27 cellular contexts compared by ENCODE assay signal in the genomic region with DNA sequence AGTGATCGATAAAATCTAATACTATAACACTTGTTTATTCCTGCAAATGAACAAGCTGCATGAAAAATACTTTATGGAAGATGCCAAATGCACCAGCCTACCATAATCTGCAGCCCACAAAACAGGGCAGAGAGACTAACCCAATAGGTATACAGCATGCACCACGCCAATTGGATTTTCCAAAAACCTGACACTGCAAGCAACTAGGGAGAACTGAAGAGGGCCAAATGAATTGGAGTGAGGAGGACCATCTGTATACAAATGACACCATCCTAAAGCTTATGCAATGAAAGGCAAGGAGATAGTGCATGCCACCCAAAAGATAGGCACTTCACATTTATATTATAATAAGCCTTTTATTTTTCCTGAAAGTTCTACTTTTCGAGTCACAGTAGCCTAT.
"Had no signal": no experiment of that assay in that cellular context is flagged by ENCODE, and none has a peak within 500 bp of the region (broad histone marks: within the 10 kb centered on the region; RNA-seq: fewer than 3 reads in every experiment).

No MANE protein-coding gene starts in this region.

- H3K36me3 Mint-ChIP-seq: stimulated activated effector memory CD8-positive, alpha-beta T cell treated with anti-CD3 and anti-CD28 coated beads, Interleukin-12 subunit alpha, Interleukin-12 subunit beta, amount 100 ng/mL, for 72 hours; stimulated activated memory B cell treated with anti-CD40 and anti-IgM and Interleukin-4, amounts not matched to agents 10 μg/mL and 1 μg/mL and 100 μg/mL, for 72 hours; stimulated activated naive B cell treated with anti-CD40 and anti-IgM and Interleukin-4, amounts not matched to agents 10 μg/mL and 1 μg/mL and 100 μg/mL, for 72 hours; type B pancreatic cell had no signal

- H3K4me1 ChIP-seq: stomach, testis, thyroid gland, tibial artery, tibial nerve, upper lobe of left lung, upper lobe of right lung, uterus, vagina had no signal

- H3K4me3 Mint-ChIP-seq: stimulated activated effector memory CD8-positive, alpha-beta T cell treated with anti-CD3 and anti-CD28 coated beads, Interleukin-12 subunit alpha, Interleukin-12 subunit beta, amount 100 ng/mL, for 72 hours; stimulated activated memory B cell treated with anti-CD40 and anti-IgM and Interleukin-4, amounts not matched to agents 10 μg/mL and 1 μg/mL and 100 μg/mL, for 72 hours; stimulated activated naive B cell treated with anti-CD40 and anti-IgM and Interleukin-4, amounts not matched to agents 10 μg/mL and 1 μg/mL and 100 μg/mL, for 72 hours; stimulated activated naive CD8-positive, alpha-beta T cell treated with anti-CD3 and anti-CD28 coated beads, Interleukin-15, amount 100 ng/mL, for 72 hours; stimulated activated naive CD8-positive, alpha-beta T cell treated with anti-CD3 and anti-CD28 coated beads, Interleukin-15, Interleukin-2, amounts not matched to agents 100 ng/mL and 50 ng/mL, for 24 hours; type B pancreatic cell had no signal

- H3K27me3 ChIP-seq: suprapubic skin, testis, thyroid gland, tibial artery, tibial nerve, transverse colon, upper lobe of left lung, upper lobe of right lung, uterus, vagina had no signal

- ATAC-seq: stimulated activated effector memory CD8-positive, alpha-beta T cell treated with anti-CD3 and anti-CD28 coated beads, Interleukin-12 subunit alpha, Interleukin-12 subunit beta, amount 100 ng/mL, for 72 hours; stimulated activated memory B cell treated with anti-CD40 and anti-IgM and Interleukin-4, amounts not matched to agents 10 μg/mL and 1 μg/mL and 100 μg/mL, for 72 hours; stimulated activated naive B cell treated with anti-CD40 and anti-IgM and Interleukin-4, amounts not matched to agents 10 μg/mL and 1 μg/mL and 100 μg/mL, for 72 hours; stimulated activated naive CD8-positive, alpha-beta T cell treated with anti-CD3 and anti-CD28 coated beads, Interleukin-15, amount 100 ng/mL, for 72 hours; stimulated activated naive CD8-positive, alpha-beta T cell treated with anti-CD3 and anti-CD28 coated beads, Interleukin-15, Interleukin-2, amounts not matched to agents 100 U/mL and 50 U/mL, for 24 hours; upper lobe of right lung had no signal

- H3K4me3 ChIP-seq: stomach, suprapubic skin, testis, thoracic aorta, thyroid gland, tibial artery, tibial nerve, transverse colon, upper lobe of left lung, upper lobe of right lung, uterus, vagina had no signal

- H3K9me3 ChIP-seq: stomach, suprapubic skin, testis, thoracic aorta, thyroid gland, tibial artery, tibial nerve, transverse colon, upper lobe of left lung, upper lobe of right lung, uterus, vagina had no signal

- H3K27me3 Mint-ChIP-seq: stimulated activated memory B cell treated with anti-CD40 and anti-IgM and Interleukin-4, amounts not matched to agents 10 μg/mL and 1 μg/mL and 100 μg/mL, for 72 hours; stimulated activated naive CD8-positive, alpha-beta T cell treated with anti-CD3 and anti-CD28 coated beads, Interleukin-15, amount 100 ng/mL, for 72 hours had no signal

- H3K36me3 ChIP-seq: stomach, suprapubic skin, thoracic aorta, thyroid gland, tibial artery, tibial nerve, transverse colon, upper lobe of left lung, upper lobe of right lung, uterus, vagina had no signal

- DNase-seq: stimulated activated CD4-positive, alpha-beta T cell treated with anti-CD3 and anti-CD28 coated beads, Interleukin-2, amount 100 ng/mL, for 48 hours; stimulated activated CD4-positive, alpha-beta T cell treated with anti-CD3 and anti-CD28 coated beads, Interleukin-4, amount 100 ng/mL, for 1 hour; stimulated activated CD4-positive, alpha-beta T cell treated with anti-CD3 and anti-CD28 coated beads, Interleukin-4, amount 100 ng/mL, for 24 hours; stimulated activated CD4-positive, alpha-beta T cell treated with anti-CD3 and anti-CD28 coated beads, Interleukin-4, amount 100 ng/mL, for 4 hours; stimulated activated CD8-positive, alpha-beta memory T cell treated with anti-CD3 and anti-CD28 coated beads, Interleukin-4, amount 100 ng/mL, for 48 hours; stimulated activated naive B cell treated with anti-CD40 and anti-IgM and Interleukin-4, amounts not matched to agents 10 μg/mL and 1 μg/mL and 100 μg/mL, for 72 hours; stimulated activated naive CD4-positive, alpha-beta T cell; stimulated activated naive CD4-positive, alpha-beta T cell treated with Interleukin-2 at 50 U/mL for 16 hours; stimulated activated naive CD8-positive, alpha-beta T cell treated with anti-CD3 and anti-CD28 coated beads, Interleukin-15, amount 100 ng/mL, for 72 hours; stimulated activated naive CD8-positive, alpha-beta T cell treated with anti-CD3 and anti-CD28 coated beads, Interleukin-15, Interleukin-2, amounts not matched to agents 100 U/mL and 50 U/mL, for 24 hours; stomach; testis; thyroid gland; tibial artery; transverse colon; trophoblast cell; upper lobe of left lung; upper lobe of right lung; uterus had no signal

- H3K27ac ChIP-seq: stomach, suprapubic skin, testis, thoracic aorta, thyroid gland, tibial artery, tibial nerve, transverse colon, upper lobe of left lung, upper lobe of right lung, uterus, vagina had no signal

- H3K27ac Mint-ChIP-seq: stimulated activated effector memory CD8-positive, alpha-beta T cell treated with anti-CD3 and anti-CD28 coated beads, Interleukin-12 subunit alpha, Interleukin-12 subunit beta, amount 100 ng/mL, for 72 hours; stimulated activated memory B cell treated with anti-CD40 and anti-IgM and Interleukin-4, amounts not matched to agents 10 μg/mL and 1 μg/mL and 100 μg/mL, for 72 hours; stimulated activated naive B cell treated with anti-CD40 and anti-IgM and Interleukin-4, amounts not matched to agents 10 μg/mL and 1 μg/mL and 100 μg/mL, for 72 hours; stimulated activated naive CD8-positive, alpha-beta T cell treated with anti-CD3 and anti-CD28 coated beads, Interleukin-15, amount 100 ng/mL, for 72 hours; stimulated activated naive CD8-positive, alpha-beta T cell treated with anti-CD3 and anti-CD28 coated beads, Interleukin-15, Interleukin-2, amounts not matched to agents 100 ng/mL and 50 ng/mL, for 24 hours; type B pancreatic cell had no signal

- H3K4me1 Mint-ChIP-seq: stimulated activated effector memory CD8-positive, alpha-beta T cell treated with anti-CD3 and anti-CD28 coated beads, Interleukin-12 subunit alpha, Interleukin-12 subunit beta, amount 100 ng/mL, for 72 hours; stimulated activated memory B cell treated with anti-CD40 and anti-IgM and Interleukin-4, amounts not matched to agents 10 μg/mL and 1 μg/mL and 100 μg/mL, for 72 hours; stimulated activated naive B cell treated with anti-CD40 and anti-IgM and Interleukin-4, amounts not matched to agents 10 μg/mL and 1 μg/mL and 100 μg/mL, for 72 hours; stimulated activated naive CD8-positive, alpha-beta T cell treated with anti-CD3 and anti-CD28 coated beads, Interleukin-15, amount 100 ng/mL, for 72 hours had no signal
